19 cellular contexts compared by ENCODE assay signal in the genomic region with DNA sequence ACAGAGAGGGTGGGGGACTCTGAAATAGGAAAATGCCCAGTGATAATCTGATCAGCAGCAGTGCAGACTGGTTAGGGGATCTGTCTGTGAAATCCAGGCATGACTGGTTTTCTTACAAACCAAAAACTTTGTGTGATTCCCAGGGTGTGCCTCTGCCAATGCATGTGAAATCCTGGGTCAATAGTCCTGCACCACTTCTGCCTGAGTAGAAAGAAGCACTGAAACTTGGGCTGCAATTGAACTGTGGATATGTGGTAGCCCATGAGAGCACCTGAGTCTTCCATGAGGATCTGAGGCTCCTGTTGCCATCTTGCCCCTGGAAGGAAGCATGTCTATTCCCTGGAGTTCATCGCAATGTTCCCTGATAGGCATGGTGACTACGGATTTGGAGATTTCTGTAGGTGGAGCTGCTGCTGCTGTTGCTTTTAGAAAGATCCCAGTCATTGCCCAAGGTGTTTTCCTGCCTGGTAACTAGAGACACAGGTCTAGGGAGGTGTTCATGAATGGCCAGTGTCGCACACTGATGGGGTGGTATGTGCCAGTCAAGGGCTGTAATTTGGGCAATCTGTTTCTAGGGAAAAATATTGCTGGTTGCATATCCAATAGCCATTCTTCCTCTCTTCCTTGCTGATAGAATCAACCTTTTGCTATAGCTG.
DNase-seq lines count a peak whose midpoint lies in the region; ATAC-seq and TF ChIP-seq lines count a peak whose summit lies in the region.
"Had no signal": no experiment of that assay in that cellular context is flagged by ENCODE, and none has a peak within 500 bp of the region (broad histone marks: within the 10 kb centered on the region; RNA-seq: fewer than 3 reads in every experiment).

No MANE protein-coding gene starts in this region.

- no peaks in the 10 kb centered on the region; the same call in 1 of the 2 replicates for H3K9me3 Mint-ChIP-seq in HFFc6
- peaks cover 6% of the 10 kb centered on the region for H3K9me3 Mint-ChIP-seq in chondrocyte (ENCODE audit: low read depth)
- no peaks in the 10 kb centered on the region for H3K9me3 Mint-ChIP-seq in neural crest cell
- H3K9me3 Mint-ChIP-seq: activated CD4-positive, alpha-beta memory T cell treated with anti-CD3 and anti-CD28 coated beads, Interleukin-2, amount 10 ng/mL, durations not matched to agents 7 days and 5 days had no signal

- TF ChIP-seq CTCF in HFFc6 (IDR thresholded peaks at IDR 0.05): no peak
- no peak for TF ChIP-seq CTCF in PC-3 (conservative IDR thresholded peaks at IDR 0.05; ENCODE audit: low read depth, low read length)
- no peak for TF ChIP-seq CTCF in chondrocyte (IDR thresholded peaks at IDR 0.05)
- no peak for TF ChIP-seq CTCF in neural crest cell (conservative IDR thresholded peaks at IDR 0.05)

- intact Hi-C loops in PC-3 (cut with micrococcal nuclease): no loop called here

- CTCF ChIA-PET in PC-3 (lab: Charles Lee): no interaction called here

- no peaks in the 10 kb centered on the region for H3K27me3 ChIP-seq in PC-3 (ENCODE audit: low read length)
- H3K27me3 ChIP-seq: brain microvascular endothelial cell, sigmoid colon had no signal

- H3K9me3 ChIP-seq in PC-3 (ENCODE audit: low read length): no peaks in the 10 kb centered on the region
- H3K9me3 ChIP-seq: sigmoid colon had no signal

- no peaks in the 10 kb centered on the region for H3K36me3 ChIP-seq in PC-3 (ENCODE audit: low read depth, low read length)
- H3K36me3 ChIP-seq: brain microvascular endothelial cell, sigmoid colon had no signal

- DNase-seq in HFFc6 (no peak), PC-3 (no peak), chondrocyte (ENCODE audit: low spot score) (no peak), neural crest cell (ENCODE audit: low read depth, low spot score) (no peak), NCI-H1417 treated with DMSO at 0.1 percent for 48 hours (lab: John Stamatoyannopoulos, UW) (no peak)
- DNase-seq: activated CD4-positive, alpha-beta memory T cell treated with anti-CD3 and anti-CD28 coated beads, Interleukin-2, amount 10 ng/mL, durations not matched to agents 7 days and 5 days; activated gamma-delta T cell; activated naive CD8-positive, alpha-beta T cell treated with anti-CD3 and anti-CD28 coated beads, Interleukin-2, amount 50 U/mL, for 24 hours; Karpas-422; left ventricle myocardium superior; NCI-H1092; NCI-H2029 treated with DMSO at 0.1 percent for 48 hours; NCI-H446; sigmoid colon; T-helper 9 cell had no signal

- H3K79me2 ChIP-seq in PC-3 (ENCODE audit: low read length): no peaks in the 10 kb centered on the region

- peak overlapping the region; percentile 68 for H3K4me2 ChIP-seq in PC-3 (ENCODE audit: low read length)

- BruUV-seq in PC-3 (replicated peaks; lab: Mats Ljungman, UMichigan): no TSS peak

- H3K4me3 ChIP-seq in PC-3 (ENCODE audit: low read length): 0 out of 2 replicates have a peak overlapping the region, but pooled peaks have one; percentile 11
- H3K4me3 ChIP-seq: sigmoid colon had no signal

- H3K9ac ChIP-seq in PC-3 (ENCODE audit: low read length): no peak overlapping the region

- no peaks in the 10 kb centered on the region for H3K9me2 ChIP-seq in PC-3 (replicated peaks; ENCODE audit: low read length)

- peak overlapping the region; percentile 27; the same call in 1 of the 2 replicates for H3K27ac ChIP-seq in PC-3 (ENCODE audit: low read length)
- H3K27ac ChIP-seq: brain microvascular endothelial cell had no signal

- H3K27me3 Mint-ChIP-seq in HFFc6 (ENCODE audit: insufficient read depth): peaks cover 7% of the 10 kb centered on the region
- H3K27me3 Mint-ChIP-seq in chondrocyte (ENCODE audit: low read depth): peaks cover 4% of the 10 kb centered on the region
- H3K27me3 Mint-ChIP-seq in neural crest cell (ENCODE audit: low read depth): no peaks in the 10 kb centered on the region

- peak overlapping the region; percentile 38 for H3K4me3 Mint-ChIP-seq in HFFc6
- no peak overlapping the region for H3K4me3 Mint-ChIP-seq in chondrocyte (ENCODE audit: unreplicated experiment)
- no peak overlapping the region for H3K4me3 Mint-ChIP-seq in neural crest cell
- H3K4me3 Mint-ChIP-seq: activated CD4-positive, alpha-beta memory T cell treated with anti-CD3 and anti-CD28 coated beads, Interleukin-2, amount 10 ng/mL, durations not matched to agents 7 days and 5 days; activated naive CD8-positive, alpha-beta T cell treated with anti-CD3 and anti-CD28 coated beads, Interleukin-2, amount 50 U/mL, for 24 hours; nephron had no signal

- H3K4me1 ChIP-seq in PC-3 (ENCODE audit: insufficient read depth, low read length): peaks cover 13% of the 10 kb centered on the region

- H2AFZ ChIP-seq in PC-3 (ENCODE audit: low read length): no peak overlapping the region

- H3K36me3 Mint-ChIP-seq in HFFc6 (ENCODE audit: low read depth) (no peaks in the 10 kb centered on the region), chondrocyte (ENCODE audit: low read depth) (peaks cover 2% of the 10 kb centered on the region), neural crest cell (ENCODE audit: low read depth) (no peaks in the 10 kb centered on the region)

- H3F3A ChIP-seq in PC-3 (ENCODE audit: low read length, unreplicated experiment): no peaks in the 10 kb centered on the region

- no peaks in the 10 kb centered on the region for H4K20me1 ChIP-seq in PC-3 (ENCODE audit: low read length)

- H3K27ac Mint-ChIP-seq in HFFc6 (0 out of 2 replicates have a peak overlapping the region, but pooled peaks have one; percentile 4), chondrocyte (ENCODE audit: unreplicated experiment) (peak overlapping the region; percentile 24), neural crest cell (ENCODE audit: unreplicated experiment) (peak overlapping the region; percentile 24)
- H3K27ac Mint-ChIP-seq: activated CD4-positive, alpha-beta memory T cell treated with anti-CD3 and anti-CD28 coated beads, Interleukin-2, amount 10 ng/mL, durations not matched to agents 7 days and 5 days; activated naive CD8-positive, alpha-beta T cell treated with anti-CD3 and anti-CD28 coated beads, Interleukin-2, amount 50 U/mL, for 24 hours; nephron had no signal

- peaks cover 31% of the 10 kb centered on the region for H3K4me1 Mint-ChIP-seq in HFFc6 (ENCODE audit: low read depth)
- H3K4me1 Mint-ChIP-seq in chondrocyte (ENCODE audit: low read depth): peaks cover 26% of the 10 kb centered on the region
- H3K4me1 Mint-ChIP-seq in neural crest cell: no peaks in the 10 kb centered on the region
- H3K4me1 Mint-ChIP-seq: activated CD4-positive, alpha-beta memory T cell treated with anti-CD3 and anti-CD28 coated beads, Interleukin-2, amount 10 ng/mL, durations not matched to agents 7 days and 5 days; activated naive CD8-positive, alpha-beta T cell treated with anti-CD3 and anti-CD28 coated beads, Interleukin-2, amount 50 U/mL, for 24 hours; nephron had no signal

- ATAC-seq in PC-3 (peak; percentile 37), GM18868 (IDR thresholded peaks at IDR 0.05; ENCODE audit: unreplicated experiment) (no peak), GM21367 (IDR thresholded peaks at IDR 0.05; ENCODE audit: unreplicated experiment) (no peak)
- ATAC-seq: activated naive CD8-positive, alpha-beta T cell treated with anti-CD3 and anti-CD28 coated beads, Interleukin-2, amount 50 U/mL, for 24 hours had no signal

- POLR2A ChIA-PET in PC-3 (lab: Charles Lee; ENCODE audit: unreplicated experiment): no interaction called here
